ENCODE assay signal across 8 cellular contexts in the genomic region with DNA sequence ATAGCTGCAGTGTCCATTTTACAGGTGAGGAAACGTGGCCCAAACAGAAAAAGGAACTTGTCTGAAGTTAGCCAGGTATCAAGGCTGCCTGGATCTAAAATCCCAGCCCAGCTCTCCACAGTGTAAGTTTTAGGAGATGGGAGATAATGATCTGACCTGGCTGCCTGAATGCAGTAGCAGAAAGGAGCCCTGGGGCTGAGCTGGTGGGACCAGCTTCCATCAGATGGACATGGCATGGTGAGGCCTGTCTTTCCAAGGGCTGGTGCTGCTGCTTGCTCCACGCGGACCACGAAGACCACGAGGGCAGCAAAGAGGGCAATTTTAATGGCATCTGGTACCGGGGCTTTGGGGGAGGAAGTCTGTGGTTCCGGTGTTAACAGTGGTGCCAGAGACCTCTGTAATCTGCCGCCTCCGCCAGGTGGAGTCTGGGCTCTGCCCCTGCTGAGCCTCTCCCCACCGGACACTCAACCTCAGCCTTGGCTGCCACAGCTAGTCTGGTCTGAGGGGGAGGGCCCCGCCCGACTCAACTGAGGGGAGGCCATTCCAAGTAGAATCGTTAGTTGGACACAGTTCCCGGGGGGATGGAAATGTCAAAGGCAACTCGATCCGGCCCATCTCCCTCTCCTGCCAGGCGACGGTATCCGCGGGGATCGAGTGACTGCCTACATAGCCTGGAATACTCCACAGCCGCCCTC. TPM values are rescaled to one million over a fixed set of nuclear protein-coding genes. Genes with fewer than 3 reads are reported as not detected.
DNase-seq lines count a peak whose midpoint lies in the region; ATAC-seq and TF ChIP-seq lines count a peak whose summit lies in the region.

No MANE protein-coding gene starts in this region.

- TF ChIP-seq CTCF in AG10803 (conservative IDR thresholded peaks at IDR 0.05; ENCODE audit: low read length), result no peak
- no peak for TF ChIP-seq CTCF in fibroblast of the aortic adventitia (IDR thresholded peaks at IDR 0.05; ENCODE audit: insufficient read depth, low read length)

- peak overlapping the region; percentile 85 for H3K27ac Mint-ChIP-seq in activated T-cell treated with anti-CD3 and anti-CD28 coated beads, Interleukin-2, amount 50 U/mL, for 24 hours
- H3K27ac Mint-ChIP-seq in naive thymus-derived CD4-positive, alpha-beta T cell, result peak overlapping the region; percentile 14 to 92 (median 81)

- peak overlapping the region; percentile 71 for H3K4me3 ChIP-seq in AG10803 (ENCODE audit: low read length)
- H3K4me3 ChIP-seq in fibroblast of the aortic adventitia (ENCODE audit: low read depth, low read length), result peak overlapping the region; percentile 77
- H3K4me3 ChIP-seq in naive thymus-derived CD4-positive, alpha-beta T cell (ENCODE audit: low read length), result peak overlapping the region; percentile 82
- peak overlapping the region; percentile 42 for H3K4me3 ChIP-seq in urinary bladder (ENCODE audit: low read depth, low read length)

- H3K27me3 Mint-ChIP-seq in activated T-cell treated with anti-CD3 and anti-CD28 coated beads, Interleukin-2, amount 50 U/mL, for 24 hours, result no peaks in the 10 kb centered on the region
- H3K27me3 Mint-ChIP-seq in naive thymus-derived CD4-positive, alpha-beta T cell, result peaks cover 0 to 2% (median 0%) of the 10 kb centered on the region in 5 donors

- no peaks in the 10 kb centered on the region for H3K36me3 ChIP-seq in naive thymus-derived CD4-positive, alpha-beta T cell (ENCODE audit: control insufficient read depth in 2 of 3, insufficient read depth in 3 of 3, low read length in 3 of 3)
- no peaks in the 10 kb centered on the region for H3K36me3 ChIP-seq in urinary bladder (ENCODE audit: insufficient read depth)

- H3K27ac ChIP-seq in naive thymus-derived CD4-positive, alpha-beta T cell (ENCODE audit: low read depth, low read length), result peak overlapping the region; percentile 57
- H3K27ac ChIP-seq in urinary bladder (ENCODE audit: low read depth), result no peak overlapping the region

- 15% methylated on average over 22 of the region's 22 CpGs for WGBS in urinary bladder

- peaks cover 16 to 18% of the 10 kb centered on the region in 2 donors for H3K4me1 ChIP-seq in naive thymus-derived CD4-positive, alpha-beta T cell (ENCODE audit: control insufficient read depth in 2 of 2, insufficient read depth in 2 of 2, low read length in 2 of 2)
- no peaks in the 10 kb centered on the region for H3K4me1 ChIP-seq in urinary bladder (ENCODE audit: insufficient read depth)

- CTCF ChIA-PET in naive thymus-derived CD4-positive, alpha-beta T cell (lab: Charles Lee), result interaction anchor here (5.2 kb wide), 1 partner anchor 44 kb away, joined by 39 read pairs; no protein-coding TSS in a partner anchor

- intact Hi-C loops in naive thymus-derived CD4-positive, alpha-beta T cell (cut with micrococcal nuclease), result loop anchor here (1.0 to 10.0 kb wide), 14 partner anchors 27 to 1824 kb away; a partner anchor contains a TSS

- ATAC-seq in GM19023 (IDR thresholded peaks at IDR 0.05; ENCODE audit: unreplicated experiment), result peak; percentile 19
- peak; percentile 16 for ATAC-seq in naive thymus-derived CD4-positive, alpha-beta T cell

- H3K9me3 Mint-ChIP-seq in activated T-cell treated with anti-CD3 and anti-CD28 coated beads, Interleukin-2, amount 50 U/mL, for 24 hours, result no peaks in the 10 kb centered on the region
- peaks cover 0 to 2% (median 0%) of the 10 kb centered on the region in 11 donors for H3K9me3 Mint-ChIP-seq in naive thymus-derived CD4-positive, alpha-beta T cell

- POLR2A ChIA-PET in naive thymus-derived CD4-positive, alpha-beta T cell (lab: Charles Lee), result interaction anchor here (0.7 to 6.1 kb wide), 6 partner anchors 26 to 364 kb away, joined by 3 to 62 read pairs (median 3); a partner anchor contains a TSS

- H3K36me3 Mint-ChIP-seq in activated T-cell treated with anti-CD3 and anti-CD28 coated beads, Interleukin-2, amount 50 U/mL, for 24 hours (ENCODE audit: low read depth), result peaks cover 13% of the 10 kb centered on the region
- H3K36me3 Mint-ChIP-seq in naive thymus-derived CD4-positive, alpha-beta T cell, result peaks cover 0 to 5% (median 3%) of the 10 kb centered on the region in 5 donors

- peak overlapping the region; percentile 86 for H3K4me3 Mint-ChIP-seq in activated T-cell treated with anti-CD3 and anti-CD28 coated beads, Interleukin-2, amount 50 U/mL, for 24 hours
- H3K4me3 Mint-ChIP-seq in naive thymus-derived CD4-positive, alpha-beta T cell, result peak overlapping the region; percentile 78 to 94 (median 91)

- no peaks in the 10 kb centered on the region for H3K27me3 ChIP-seq in naive thymus-derived CD4-positive, alpha-beta T cell (ENCODE audit: control insufficient read depth in 2 of 2, insufficient read depth in 2 of 2, low read length in 2 of 2)

- no peaks in the 10 kb centered on the region for H3K9me3 ChIP-seq in naive thymus-derived CD4-positive, alpha-beta T cell (ENCODE audit: control insufficient read depth in 2 of 3, low read length in 3 of 3)

- DNase-seq in AG10803 (ENCODE audit: low read depth) (no peak), NCI-H2196 treated with DMSO at 0.1 percent for 48 hours (lab: John Stamatoyannopoulos, UW; ENCODE audit: unreplicated experiment) (peak; percentile 53), fibroblast of the aortic adventitia (ENCODE audit: low read depth) (peak; percentile 6), NOMO-1 treated with dmso at 0.1 percent for 144 hours (lab: John Stamatoyannopoulos, UW; ENCODE audit: unreplicated experiment) (no peak)
- DNase-seq in activated T-cell treated with anti-CD3 and anti-CD28 coated beads, Interleukin-2, amount 50 U/mL, for 24 hours, result peak; percentile 65
- peak; percentile 26 to 55 (median 39) for DNase-seq in naive thymus-derived CD4-positive, alpha-beta T cell

- peaks cover 35% of the 10 kb centered on the region for H3K4me1 Mint-ChIP-seq in activated T-cell treated with anti-CD3 and anti-CD28 coated beads, Interleukin-2, amount 50 U/mL, for 24 hours (ENCODE audit: low read depth)
- peaks cover 20 to 41% (median 38%) of the 10 kb centered on the region in 7 donors for H3K4me1 Mint-ChIP-seq in naive thymus-derived CD4-positive, alpha-beta T cell

RNA-seq across cellular contexts. Expression of a gene that starts 0.7 kb away (rescaled TPM):
- total RNA-seq in fibroblast of the aortic adventitia (ENCODE audit: low replicate concordance) (0.90 and 1.3 TPM in 2 replicates), urinary bladder (2.4 TPM)
- 1 to 10 TPM in 2 of 5 experiments, under 1 TPM in 3; 0.60 to 1.9 (median 0.78) TPM for total RNA-seq in naive thymus-derived CD4-positive, alpha-beta T cell
- 1 to 10 TPM in 1 of 2 donors, under 1 TPM in 1; 0.28 to 1.4 TPM for polyA plus RNA-seq in naive thymus-derived CD4-positive, alpha-beta T cell
- polyA plus RNA-seq in urinary bladder, result 9.8 TPM

RNA-seq across cellular contexts. Expression of a gene that starts 46.7 kb away (rescaled TPM):
- total RNA-seq in fibroblast of the aortic adventitia (ENCODE audit: low replicate concordance), result 18.4 and 22.0 TPM in 2 replicates
- total RNA-seq in naive thymus-derived CD4-positive, alpha-beta T cell, result 10 to 100 TPM in 4 of 5 experiments, 1 to 10 TPM in 1; 7.5 to 30.0 (median 22.7) TPM
- 10 to 100 TPM; 27.7 to 63.3 TPM for polyA plus RNA-seq in naive thymus-derived CD4-positive, alpha-beta T cell
- total RNA-seq in urinary bladder, result 22.1 TPM
- polyA plus RNA-seq in urinary bladder, result 36.2 TPM

RNA-seq across cellular contexts. Expression of a gene that starts 47.0 kb away (rescaled TPM):
- total RNA-seq in fibroblast of the aortic adventitia (ENCODE audit: low replicate concordance), result 0.74 and 8.2 TPM in 2 replicates
- total RNA-seq in naive thymus-derived CD4-positive, alpha-beta T cell, result 1 to 10 TPM in 1 of 5 experiments, under 1 TPM in 4; 0.11 to 6.0 (median 0.35) TPM
- under 1 TPM; 0.19 to 0.23 TPM for polyA plus RNA-seq in naive thymus-derived CD4-positive, alpha-beta T cell
- total RNA-seq in urinary bladder, result 5.8 TPM
- polyA plus RNA-seq in urinary bladder, result 0.32 TPM

Comparison
In these comparisons a context has a peak if more than half of its experiments do, and no peak if none do; other contexts are left out.
1. DNase-seq: peak in NCI-H2196 treated with DMSO at 0.1 percent for 48 hours (single experiment), activated T-cell treated with anti-CD3 and anti-CD28 coated beads, Interleukin-2, amount 50 U/mL, for 24 hours (single experiment), fibroblast of the aortic adventitia (single experiment) and naive thymus-derived CD4-positive, alpha-beta T cell (9 of 9); none in AG10803 (single experiment) and NOMO-1 treated with dmso at 0.1 percent for 144 hours (single experiment).
2. Peak in every context shown above with its lines, with median percentiles within 50 percentile points of each other: H3K4me3 ChIP-seq.